In the genomic region with DNA sequence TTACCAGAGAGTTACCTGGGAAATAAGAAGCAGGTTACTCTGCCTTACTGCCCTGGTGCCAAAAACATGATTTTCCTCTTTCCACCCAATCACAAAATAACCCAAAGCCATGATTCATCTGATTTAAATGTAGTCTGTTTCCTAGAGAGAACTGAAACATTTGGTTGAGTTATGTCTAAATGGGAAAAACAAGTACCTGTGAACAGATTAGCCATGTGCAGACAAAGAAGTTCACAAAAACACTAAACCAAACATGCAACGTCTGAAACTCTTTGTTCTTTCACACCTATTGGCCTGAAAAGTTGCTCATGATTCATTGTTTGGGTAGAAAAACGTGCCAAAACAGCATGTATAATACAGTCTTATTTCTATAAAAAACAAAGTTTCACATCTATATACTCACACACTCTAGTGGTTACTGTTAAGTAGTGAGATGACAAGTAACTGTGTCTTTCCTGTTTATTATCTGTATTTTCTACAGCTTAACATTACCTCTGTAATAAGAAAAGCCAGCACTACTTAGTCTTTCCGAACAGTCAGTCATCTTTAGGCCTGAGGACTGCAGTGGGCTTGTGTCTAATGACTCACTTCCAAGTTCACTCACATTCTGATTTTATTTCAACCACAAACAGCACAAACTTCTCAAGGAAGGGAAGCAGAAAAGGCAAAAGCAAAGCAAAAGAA, we compare ENCODE assay signal across 1 cellular context.
TF ChIP-seq lines count a peak whose summit lies in the region.

No MANE protein-coding gene starts in this region.

TF ChIP-seq in SK-N-SH, 30 proteins besides CTCF, POLR2A, EP300 and RAD21 (continued from another document):
- TF ChIP-seq EZH2phosphoT487 (IDR thresholded peaks at IDR 0.05; ENCODE audit: borderline replicate concordance, low read depth): no peak
